In the genomic region with DNA sequence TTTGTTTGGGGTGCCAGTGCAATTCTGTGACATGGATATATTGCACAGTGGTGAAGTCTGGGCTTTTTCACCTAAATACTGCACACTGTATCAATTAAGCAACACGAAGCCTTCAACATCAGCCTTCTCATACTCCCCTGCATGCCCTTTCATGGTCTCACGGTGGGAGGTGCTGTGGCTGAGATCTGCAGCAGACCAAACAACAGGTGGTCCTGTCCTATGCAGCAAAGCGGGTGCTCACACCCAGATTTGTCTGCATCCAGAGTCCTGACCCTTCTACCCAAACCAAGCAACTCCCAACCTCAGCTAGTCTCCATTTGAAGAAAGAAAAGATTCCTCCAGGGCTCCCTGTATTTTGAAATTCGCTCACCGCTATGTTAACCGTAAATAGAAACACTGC, we compare ENCODE assay signal across 1 cellular context.
TF ChIP-seq lines count a peak whose summit lies in the region.

No MANE protein-coding gene starts in this region.

TF ChIP-seq in H1, 55 proteins besides CTCF, POLR2A, EP300 and RAD21:
- TF ChIP-seq CHD1 (IDR thresholded peaks at IDR 0.05; ENCODE audit: low read depth, low read length): no peak
- no peak for TF ChIP-seq RBBP5 (IDR thresholded peaks at IDR 0.05; ENCODE audit: borderline replicate concordance, low read depth, low read length)
- no peak for TF ChIP-seq RFX5 (IDR thresholded peaks at IDR 0.05; ENCODE audit: borderline replicate concordance, low read depth, low read length)
- no peak for TF ChIP-seq POLR2AphosphoS5 (IDR thresholded peaks at IDR 0.05; ENCODE audit: low read depth, low read length)
- TF ChIP-seq POU5F1 (IDR thresholded peaks at IDR 0.05; ENCODE audit: low read depth, low read length): no peak
- TF ChIP-seq CBX5 (IDR thresholded peaks at IDR 0.05; ENCODE audit: low read depth, low read length): no peak
- TF ChIP-seq, protein P1, sequence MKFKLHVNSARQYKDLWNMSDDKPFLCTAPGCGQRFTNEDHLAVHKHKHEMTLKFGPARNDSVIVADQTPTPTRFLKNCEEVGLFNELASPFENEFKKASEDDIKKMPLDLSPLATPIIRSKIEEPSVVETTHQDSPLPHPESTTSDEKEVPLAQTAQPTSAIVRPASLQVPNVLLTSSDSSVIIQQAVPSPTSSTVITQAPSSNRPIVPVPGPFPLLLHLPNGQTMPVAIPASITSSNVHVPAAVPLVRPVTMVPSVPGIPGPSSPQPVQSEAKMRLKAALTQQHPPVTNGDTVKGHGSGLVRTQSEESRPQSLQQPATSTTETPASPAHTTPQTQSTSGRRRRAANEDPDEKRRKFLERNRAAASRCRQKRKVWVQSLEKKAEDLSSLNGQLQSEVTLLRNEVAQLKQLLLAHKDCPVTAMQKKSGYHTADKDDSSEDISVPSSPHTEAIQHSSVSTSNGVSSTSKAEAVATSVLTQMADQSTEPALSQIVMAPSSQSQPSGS (IDR thresholded peaks at IDR 0.05; ENCODE audit: low read length): no peak
- TF ChIP-seq JUN (IDR thresholded peaks at IDR 0.05; ENCODE audit: low read depth, low read length): no peak
- TF ChIP-seq CHD2 (IDR thresholded peaks at IDR 0.05; ENCODE audit: low read length): no peak
- no peak for TF ChIP-seq SAP30 (IDR thresholded peaks at IDR 0.05; ENCODE audit: insufficient read depth, insufficient replicate concordance, low read length)
- TF ChIP-seq TCF12 (IDR thresholded peaks at IDR 0.05; ENCODE audit: low read depth, low read length): no peak
- no peak for TF ChIP-seq CREB1 (IDR thresholded peaks at IDR 0.05)
- TF ChIP-seq SIRT6 (IDR thresholded peaks at IDR 0.05; ENCODE audit: low read length): no peak
- no peak for TF ChIP-seq SIX5 (IDR thresholded peaks at IDR 0.05; ENCODE audit: low read depth, low read length)
- TF ChIP-seq RNF2 (IDR thresholded peaks at IDR 0.05; ENCODE audit: borderline replicate concordance, low read depth, low read length, missing control alignments, poor library complexity, severe bottlenecking): no peak
- TF ChIP-seq SRF (IDR thresholded peaks at IDR 0.05; ENCODE audit: low read depth, low read length): no peak
- no peak for TF ChIP-seq KDM4A (IDR thresholded peaks at IDR 0.05; ENCODE audit: low read depth, low read length, severe bottlenecking)
TF ChIP-seq in H1: peak in this region for 0.
